ENCODE assay signal across 8 cellular contexts in genomic region chr9:126860077-126860756, GRCh38. TPM values are rescaled to one million over a fixed set of nuclear protein-coding genes. Genes with fewer than 3 reads are reported as not detected.
DNase-seq lines count a peak whose midpoint lies in the region; ATAC-seq and TF ChIP-seq lines count a peak whose summit lies in the region.

TSS of gene ZBTB34 (plus strand) at chr9:126860639. CDS start at chr9:126879400, 18,761 bp downstream.

- peak within 1 kb of the TSS; percentile 80 for H3K4me3 Mint-ChIP-seq in activated CD4-positive, alpha-beta memory T cell treated with anti-CD3 and anti-CD28 coated beads for 36 hours
- peak within 1 kb of the TSS; percentile 89 for H3K4me3 Mint-ChIP-seq in memory B cell

- no peaks in the 10 kb centered on the region for H3K9me3 ChIP-seq in A673 (ENCODE audit: low read depth, low read length, poor library complexity, severe bottlenecking)

- H3K27ac ChIP-seq in A673 (ENCODE audit: low read depth, low read length, poor library complexity, severe bottlenecking) = peak within 1 kb of the TSS; percentile 93

- CTCF ChIA-PET in A673 (lab: Charles Lee) = interaction anchor here (0.7 kb wide), 1 partner anchor 46 kb away, joined by 9 read pairs; no protein-coding TSS in a partner anchor
- CTCF ChIA-PET in activated CD4-positive, alpha-beta memory T cell treated with anti-CD3 and anti-CD28 coated beads for 36 hours (lab: Charles Lee) = interaction anchor here (0.6 to 1.7 kb wide), 12 partner anchors 9 to 246 kb away, joined by 3 to 7 read pairs (median 4); partner anchors contain the start of genes RALGPS1 and ZBTB43

- H3K27me3 ChIP-seq in A673 (replicated peaks; ENCODE audit: insufficient read depth, low read depth, low read length, poor library complexity) = no peaks in the 10 kb centered on the region

- no peaks in the 10 kb centered on the region for H3K9me3 Mint-ChIP-seq in activated CD4-positive, alpha-beta memory T cell treated with anti-CD3 and anti-CD28 coated beads for 36 hours
- no peaks in the 10 kb centered on the region for H3K9me3 Mint-ChIP-seq in memory B cell

- POLR2A ChIA-PET in A673 (lab: Charles Lee; ENCODE audit: low non-redundant PET) = no interaction called here
- POLR2A ChIA-PET in activated CD4-positive, alpha-beta memory T cell treated with anti-CD3 and anti-CD28 coated beads for 36 hours (lab: Charles Lee) = interaction anchor here (0.5 to 1.0 kb wide), 2 partner anchors 55 to 859 kb away, joined by 3 read pairs; partner anchors contain the start of gene ZBTB43

- H3K36me3 Mint-ChIP-seq in activated CD4-positive, alpha-beta memory T cell treated with anti-CD3 and anti-CD28 coated beads for 36 hours = peaks cover 3% of the 10 kb centered on the region
- H3K36me3 Mint-ChIP-seq in memory B cell = peaks cover 2% of the 10 kb centered on the region

- peak; percentile 74 for DNase-seq in A673 (ENCODE audit: low spot score)
- peak; percentile 34 for DNase-seq in NCI-H2227 treated with DMSO at 0.1 percent for 48 hours (lab: John Stamatoyannopoulos, UW)
- DNase-seq in activated CD4-positive, alpha-beta memory T cell treated with anti-CD3 and anti-CD28 coated beads for 36 hours = peak; percentile 80
- peak; percentile 89 for DNase-seq in ecto neural progenitor cell (ENCODE audit: low spot score)
- DNase-seq in memory B cell (ENCODE audit: low spot score in 2 of 2) = peak; percentile 85 to 96
- DNase-seq in stimulated activated CD8-positive, alpha-beta memory T cell treated with anti-CD3 and anti-CD28 coated beads, Interleukin-15, amount 100 ng/mL, for 1 hour (ENCODE audit: low read depth) = peak; percentile 59

- intact Hi-C loops in A673 (cut with micrococcal nuclease; ENCODE audit: unreplicated experiment) = no loop called here
- intact Hi-C loops in activated CD4-positive, alpha-beta memory T cell treated with anti-CD3 and anti-CD28 coated beads for 36 hours (cut with micrococcal nuclease) = loop anchor here (2.0 kb wide), 1 partner anchor 55 kb away; the partner anchor contains the start of gene ZBTB43

- peaks cover 3% of the 10 kb centered on the region for H3K27me3 Mint-ChIP-seq in activated CD4-positive, alpha-beta memory T cell treated with anti-CD3 and anti-CD28 coated beads for 36 hours
- H3K27me3 Mint-ChIP-seq in memory B cell = peaks cover 2% of the 10 kb centered on the region

- H3K4me1 ChIP-seq in A673 (ENCODE audit: insufficient read depth, low read length, poor library complexity, severe bottlenecking) = peaks cover 8% of the 10 kb centered on the region

- peak within 1 kb of the TSS; percentile 96 for H3K4me3 ChIP-seq in A673 (ENCODE audit: low read depth, low read length, poor library complexity, severe bottlenecking)

- H3K27ac Mint-ChIP-seq in activated CD4-positive, alpha-beta memory T cell treated with anti-CD3 and anti-CD28 coated beads for 36 hours = peak within 1 kb of the TSS; percentile 79
- peak within 1 kb of the TSS; percentile 84 for H3K27ac Mint-ChIP-seq in memory B cell

- peaks cover 16% of the 10 kb centered on the region for H3K4me1 Mint-ChIP-seq in activated CD4-positive, alpha-beta memory T cell treated with anti-CD3 and anti-CD28 coated beads for 36 hours (ENCODE audit: low read depth)
- peaks cover 14% of the 10 kb centered on the region for H3K4me1 Mint-ChIP-seq in memory B cell

- BruUV-seq in A673 (replicated peaks; lab: Mats Ljungman, UMichigan) = no TSS peak

- TF ChIP-seq CTCF in A673 (conservative IDR thresholded peaks at IDR 0.05; ENCODE audit: low read depth, low read length) = peak; percentile 99

- H3K36me3 ChIP-seq in A673 (ENCODE audit: insufficient read depth, low read length, poor library complexity, severe bottlenecking) = peaks cover 11% of the 10 kb centered on the region

- peak; percentile 74 for ATAC-seq in GM18502 (IDR thresholded peaks at IDR 0.05; ENCODE audit: poor library complexity, unreplicated experiment)
- peak; percentile 55 for ATAC-seq in HG02943 (IDR thresholded peaks at IDR 0.05; ENCODE audit: low read depth, unreplicated experiment)
- ATAC-seq in memory B cell (ENCODE audit: low read depth) = peak; percentile 75

RNA-seq across cellular contexts. Expression of gene ZBTB34, which starts in this region (rescaled TPM):
- 10.1 and 10.9 TPM in 2 replicates for total RNA-seq in A673 (2021)
- 1 to 10 TPM; 4.0 to 4.5 TPM for total RNA-seq in activated CD4-positive, alpha-beta memory T cell treated with anti-CD3 and anti-CD28 coated beads for 36 hours

Comparison
In these comparisons a context has a peak if more than half of its experiments do, and no peak if none do; other contexts are left out.
1. Peak in every context shown above with its lines: DNase-seq, ATAC-seq, H3K4me3 ChIP-seq and H3K27ac ChIP-seq.
2. DNase-seq: peak in every context shown above with its lines; median percentile 90 in memory B cell; 89 in ecto neural progenitor cell; 80 in activated CD4-positive, alpha-beta memory T cell treated with anti-CD3 and anti-CD28 coated beads for 36 hours; 74 in A673; 59 in stimulated activated CD8-positive, alpha-beta memory T cell treated with anti-CD3 and anti-CD28 coated beads, Interleukin-15, amount 100 ng/mL, for 1 hour; 34 in NCI-H2227 treated with DMSO at 0.1 percent for 48 hours.